ENCODE assay signal across 9 cellular contexts in the genomic region with DNA sequence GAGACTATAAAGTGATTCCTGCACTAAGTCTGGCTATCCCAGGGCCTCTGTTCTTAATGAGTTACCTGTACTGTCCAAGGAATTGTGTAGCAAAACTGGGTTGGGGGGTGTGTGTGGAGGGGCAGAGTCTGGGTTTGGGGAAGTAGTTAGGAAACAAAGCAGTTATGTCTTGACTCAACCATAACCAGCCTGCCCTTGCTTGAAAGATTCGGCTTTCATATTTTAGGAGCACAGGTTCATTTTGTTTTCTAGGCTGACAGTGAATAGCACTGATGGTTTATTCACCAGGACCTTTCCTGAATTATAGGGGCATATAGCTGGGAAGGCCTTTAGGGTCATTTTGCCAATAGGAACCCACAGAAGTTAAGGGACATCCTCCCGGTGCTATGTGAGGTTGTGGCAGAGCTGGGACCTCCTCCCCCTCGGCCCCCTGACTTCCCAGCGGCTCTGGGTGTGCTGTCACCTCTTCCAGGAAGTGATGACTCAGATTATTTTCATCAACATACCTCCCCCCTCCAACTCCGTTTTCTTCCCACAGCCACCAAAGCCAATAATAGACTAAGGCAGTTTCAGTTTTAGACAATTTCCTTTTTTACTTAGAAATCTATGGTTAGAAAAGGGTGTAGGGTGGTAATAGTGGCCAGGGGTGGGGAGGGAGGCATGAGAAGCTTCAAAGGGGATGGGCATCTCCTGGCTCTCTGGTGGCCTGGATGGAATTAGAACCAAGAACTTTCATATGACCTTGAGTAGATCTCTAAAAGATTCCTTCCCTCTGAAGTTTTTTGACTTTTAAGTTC. TPM values are rescaled to one million over a fixed set of nuclear protein-coding genes. Genes with fewer than 3 reads are reported as not detected.
DNase-seq lines count a peak whose midpoint lies in the region; ATAC-seq, FAIRE-seq and TF ChIP-seq lines count a peak whose summit lies in the region.
"Had no signal": no experiment of that assay in that cellular context is flagged by ENCODE, and none has a peak within 500 bp of the region (broad histone marks: within the 10 kb centered on the region; RNA-seq: fewer than 3 reads in every experiment).

No MANE protein-coding gene starts in this region.

- H3K4me3 ChIP-seq in astrocyte (ENCODE audit: insufficient read depth, low read depth, low read length) = no peak overlapping the region
- H3K4me3 ChIP-seq in liver (ENCODE audit: low read depth in 1 of 3, low read length in 3 of 3) = no peak overlapping the region

- ATAC-seq in GM18517 (IDR thresholded peaks at IDR 0.05; ENCODE audit: unreplicated experiment) (peak; percentile 45), HG03095 (IDR thresholded peaks at IDR 0.05; ENCODE audit: unreplicated experiment) (peak; percentile 57), T-cell (replicated peaks in 1 of 4) (peak; percentile 80 to 90 (median 84))
- ATAC-seq: Panc1 had no signal

- H3K27ac ChIP-seq in astrocyte (ENCODE audit: low read depth, low read length) (peak overlapping the region; percentile 47), liver (ENCODE audit: low read depth in 1 of 2, low read length in 2 of 2) (peak overlapping the region; percentile 57 to 75)

- CTCF ChIA-PET in T-cell (lab: Charles Lee) = interaction anchor here in 1 of 2 donors (1.3 kb wide), 1 partner anchor 47 kb away, joined by 3 read pairs; no protein-coding TSS in a partner anchor
- CTCF ChIA-PET in HEK293T (lab: Yijun Ruan, JAX) = no interaction called here

- H3K4me2 ChIP-seq in astrocyte (ENCODE audit: low read length) = peak overlapping the region; percentile 74

- FAIRE-seq in astrocyte (lab: Jason Lieb, UNC) = no peak

- H4K20me1 ChIP-seq in astrocyte (ENCODE audit: insufficient read depth, low read length) = no peaks in the 10 kb centered on the region

- H3K4me1 Mint-ChIP-seq in T-cell (peaks cover 63 to 84% (median 80%) of the 10 kb centered on the region in 3 donors), astrocyte (ENCODE audit: low read depth, unreplicated experiment) (peaks cover 57% of the 10 kb centered on the region)

- H3K36me3 Mint-ChIP-seq in T-cell = no peaks in the 10 kb centered on the region
- H3K36me3 Mint-ChIP-seq in astrocyte (ENCODE audit: low read depth, unreplicated experiment) = peaks cover 3% of the 10 kb centered on the region

- H3K4me1 ChIP-seq in astrocyte (ENCODE audit: insufficient read depth, low read length) = peaks cover 29% of the 10 kb centered on the region
- peaks cover 10 to 24% (median 18%) of the 10 kb centered on the region in 4 donors for H3K4me1 ChIP-seq in liver (ENCODE audit: control insufficient read depth in 4 of 4, insufficient read depth in 4 of 4, low read length in 3 of 4)

- no peaks in the 10 kb centered on the region for H3K9me3 ChIP-seq in astrocyte (ENCODE audit: insufficient read depth, low read depth, low read length)
- H3K9me3 ChIP-seq in liver (ENCODE audit: control insufficient read depth in 4 of 4, low read length in 3 of 4) = no peaks in the 10 kb centered on the region

- H3K4me3 Mint-ChIP-seq in T-cell = peak overlapping the region; percentile 9 to 61 (median 26)
- H3K4me3 Mint-ChIP-seq in astrocyte (ENCODE audit: unreplicated experiment) = no peak overlapping the region

- peak overlapping the region; percentile 88 to 92 for H3K27ac Mint-ChIP-seq in T-cell
- H3K27ac Mint-ChIP-seq in astrocyte (ENCODE audit: unreplicated experiment) = peak overlapping the region; percentile 86

- peak; percentile 16 to 31 for TF ChIP-seq RAD21 in liver (IDR thresholded peaks at IDR 0.05)

- H3K36me3 ChIP-seq in astrocyte (ENCODE audit: insufficient read depth, low read length) (no peaks in the 10 kb centered on the region), liver (ENCODE audit: control insufficient read depth in 4 of 4, insufficient read depth in 3 of 4, low read depth in 1 of 4, low read length in 3 of 4) (no peaks in the 10 kb centered on the region)

- peak overlapping the region; percentile 35 for H3K9ac ChIP-seq in astrocyte (ENCODE audit: low read length)
- no peak overlapping the region for H3K9ac ChIP-seq in liver (ENCODE audit: low read depth in 1 of 2, low read length in 2 of 2)

- 50% methylated on average over 5 of the region's 5 CpGs for WGBS in liver

- H2AFZ ChIP-seq in astrocyte (ENCODE audit: low read depth, low read length) = no peak overlapping the region

- no peaks in the 10 kb centered on the region for H3K9me3 Mint-ChIP-seq in T-cell
- no peaks in the 10 kb centered on the region for H3K9me3 Mint-ChIP-seq in astrocyte (ENCODE audit: unreplicated experiment)

- POLR2A ChIA-PET in T-cell (lab: Charles Lee) = no interaction called here
- POLR2A ChIA-PET in HEK293T (lab: Yijun Ruan, JAX) = interaction anchor here (1.0 to 1.3 kb wide), 2 partner anchors 45 to 61 kb away, joined by 3 to 4 read pairs; a partner anchor contains a TSS

- DNase-seq in T-cell (peak in 32 of 34 experiments; percentile 9 to 64 (median 38)), astrocyte (ENCODE audit: low read depth) (peak; percentile 53), HEK293T (ENCODE audit: extremely low spot score) (no peak), COR-L47 (lab: John Stamatoyannopoulos, UW) (no peak)
- DNase-seq in stimulated activated CD8-positive, alpha-beta memory T cell treated with anti-CD3 and anti-CD28 coated beads, Interleukin-15, amount 100 ng/mL, for 48 hours (ENCODE audit: low read depth in 2 of 2) = peak; percentile 61 to 62

- H3K27me3 ChIP-seq in astrocyte (ENCODE audit: insufficient read depth, low read length) (no peaks in the 10 kb centered on the region), liver (ENCODE audit: control insufficient read depth in 4 of 4, insufficient read depth in 4 of 4, low read length in 3 of 4) (no peaks in the 10 kb centered on the region)

- H3K79me2 ChIP-seq in astrocyte (ENCODE audit: insufficient read depth, low read length) = no peaks in the 10 kb centered on the region

- no peak for TF ChIP-seq CTCF in astrocyte (IDR thresholded peaks at IDR 0.05; ENCODE audit: insufficient read depth, low read depth, low read length)
- TF ChIP-seq CTCF in liver (IDR thresholded peaks at IDR 0.05; ENCODE audit: low read depth, low read length, missing input control) = no peak

- H3K27me3 Mint-ChIP-seq in T-cell (no peaks in the 10 kb centered on the region), astrocyte (ENCODE audit: low read depth, unreplicated experiment) (no peaks in the 10 kb centered on the region)

TF ChIP-seq in liver, 16 proteins besides CTCF, POLR2A, EP300 and RAD21 (continues in another document):
- TF ChIP-seq, protein P1, sequence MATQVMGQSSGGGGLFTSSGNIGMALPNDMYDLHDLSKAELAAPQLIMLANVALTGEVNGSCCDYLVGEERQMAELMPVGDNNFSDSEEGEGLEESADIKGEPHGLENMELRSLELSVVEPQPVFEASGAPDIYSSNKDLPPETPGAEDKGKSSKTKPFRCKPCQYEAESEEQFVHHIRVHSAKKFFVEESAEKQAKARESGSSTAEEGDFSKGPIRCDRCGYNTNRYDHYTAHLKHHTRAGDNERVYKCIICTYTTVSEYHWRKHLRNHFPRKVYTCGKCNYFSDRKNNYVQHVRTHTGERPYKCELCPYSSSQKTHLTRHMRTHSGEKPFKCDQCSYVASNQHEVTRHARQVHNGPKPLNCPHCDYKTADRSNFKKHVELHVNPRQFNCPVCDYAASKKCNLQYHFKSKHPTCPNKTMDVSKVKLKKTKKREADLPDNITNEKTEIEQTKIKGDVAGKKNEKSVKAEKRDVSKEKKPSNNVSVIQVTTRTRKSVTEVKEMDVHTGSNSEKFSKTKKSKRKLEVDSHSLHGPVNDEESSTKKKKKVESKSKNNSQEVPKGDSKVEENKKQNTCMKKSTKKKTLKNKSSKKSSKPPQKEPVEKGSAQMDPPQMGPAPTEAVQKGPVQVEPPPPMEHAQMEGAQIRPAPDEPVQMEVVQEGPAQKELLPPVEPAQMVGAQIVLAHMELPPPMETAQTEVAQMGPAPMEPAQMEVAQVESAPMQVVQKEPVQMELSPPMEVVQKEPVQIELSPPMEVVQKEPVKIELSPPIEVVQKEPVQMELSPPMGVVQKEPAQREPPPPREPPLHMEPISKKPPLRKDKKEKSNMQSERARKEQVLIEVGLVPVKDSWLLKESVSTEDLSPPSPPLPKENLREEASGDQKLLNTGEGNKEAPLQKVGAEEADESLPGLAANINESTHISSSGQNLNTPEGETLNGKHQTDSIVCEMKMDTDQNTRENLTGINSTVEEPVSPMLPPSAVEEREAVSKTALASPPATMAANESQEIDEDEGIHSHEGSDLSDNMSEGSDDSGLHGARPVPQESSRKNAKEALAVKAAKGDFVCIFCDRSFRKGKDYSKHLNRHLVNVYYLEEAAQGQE (IDR thresholded peaks at IDR 0.05) = no peak
- TF ChIP-seq FOXA2 (IDR thresholded peaks at IDR 0.05) (no peak), HNF4A (conservative IDR thresholded peaks at IDR 0.05) (no peak), TAF1 (conservative IDR thresholded peaks at IDR 0.05) (no peak)

TF ChIP-seq in HEK293T, 16 proteins besides CTCF, POLR2A, EP300 and RAD21:
- TF ChIP-seq L3MBTL2 (conservative IDR thresholded peaks at IDR 0.05) = no peak
- TF ChIP-seq TARDBP (IDR thresholded peaks at IDR 0.05) = no peak
- TF ChIP-seq SP1 (IDR thresholded peaks at IDR 0.05) = no peak
- no peak for TF ChIP-seq LEF1 (IDR thresholded peaks at IDR 0.05; ENCODE audit: borderline replicate concordance)
- TF ChIP-seq HDGF (IDR thresholded peaks at IDR 0.05; ENCODE audit: borderline replicate concordance) = no peak
- TF ChIP-seq ARNT (IDR thresholded peaks at IDR 0.05) = no peak
- no peak for TF ChIP-seq FOXM1 (IDR thresholded peaks at IDR 0.05; ENCODE audit: borderline replicate concordance)
- TF ChIP-seq FOXA1 (IDR thresholded peaks at IDR 0.05) = no peak
- no peak for TF ChIP-seq BHLHE40 (IDR thresholded peaks at IDR 0.05; ENCODE audit: borderline replicate concordance)
TF ChIP-seq in HEK293T: peak in this region for 0.

RNA-seq across cellular contexts. Expression of a gene that starts 44.8 kb away (rescaled TPM):
- total RNA-seq in T-cell (1 to 10 TPM; 1.6 to 5.7 (median 3.2) TPM), astrocyte (8.5 and 12.4 TPM in 2 replicates), liver (10 to 100 TPM in 1 of 2 donors, 1 to 10 TPM in 1; 2.5 to 15.8 TPM)
- polyA plus RNA-seq in liver = 1 to 10 TPM; 3.5 to 5.8 TPM

Comparison
In these comparisons a context has a peak if more than half of its experiments do, and no peak if none do; other contexts are left out.
1. DNase-seq: peak in T-cell (32 of 34), astrocyte (single experiment) and stimulated activated CD8-positive, alpha-beta memory T cell treated with anti-CD3 and anti-CD28 coated beads, Interleukin-15, amount 100 ng/mL, for 48 hours (2 of 2); none in HEK293T (single experiment) and COR-L47 (single experiment).
2. Peak in every context shown above with its lines, with median percentiles within 50 percentile points of each other: ATAC-seq.